Comparison of ENCODE assay signal across 10 cellular contexts in the genomic region with DNA sequence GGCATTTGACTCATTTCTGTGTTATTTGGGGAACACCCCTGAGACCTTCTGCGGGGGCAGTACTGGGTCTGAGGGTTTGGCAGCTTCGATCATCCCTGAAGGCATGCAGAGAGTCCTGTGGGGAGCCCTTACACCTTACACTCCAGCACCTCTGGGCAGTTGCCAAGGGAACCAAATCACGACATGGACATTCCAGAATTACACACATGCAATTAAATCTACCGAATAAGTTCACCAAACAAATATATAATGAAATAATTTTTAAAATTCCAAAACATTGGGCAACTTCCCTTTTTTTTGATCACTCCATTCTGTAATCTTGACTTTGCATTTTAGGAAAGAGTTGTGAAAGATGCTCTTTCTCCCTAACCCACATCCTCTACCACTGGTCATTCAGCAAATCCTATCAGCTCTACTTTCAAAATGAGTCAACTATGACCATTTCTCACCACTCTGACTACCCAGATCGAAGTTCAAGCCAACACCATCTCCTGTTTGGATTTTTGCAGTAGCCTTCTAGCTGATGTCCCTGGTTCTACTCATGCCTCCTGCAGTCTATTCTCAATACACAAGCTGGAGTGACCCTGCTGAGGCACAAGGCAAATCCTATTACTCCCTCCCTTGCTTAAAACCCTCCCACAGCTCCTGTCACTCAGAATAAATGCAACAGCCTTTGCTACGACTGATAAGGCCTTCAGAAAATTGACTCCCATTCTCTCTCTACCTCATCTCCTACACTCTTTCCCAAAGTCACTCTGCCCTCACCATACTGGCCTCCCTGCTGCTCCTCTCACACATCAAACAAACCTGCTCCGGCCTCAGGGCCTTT.
DNase-seq lines count a peak whose midpoint lies in the region; ATAC-seq and TF ChIP-seq lines count a peak whose summit lies in the region.
"Had no signal": no experiment of that assay in that cellular context is flagged by ENCODE, and none has a peak within 500 bp of the region (broad histone marks: within the 10 kb centered on the region; RNA-seq: fewer than 3 reads in every experiment).

No MANE protein-coding gene starts in this region.

- H2AFZ ChIP-seq in GM23338 = peak overlapping the region; percentile 57; the same call in 1 of the 2 replicates
- no peak overlapping the region for H2AFZ ChIP-seq in fibroblast of lung (ENCODE audit: low read length)

- H3K79me2 ChIP-seq in GM23338 (replicated peaks; ENCODE audit: insufficient read depth) = no peaks in the 10 kb centered on the region
- H3K79me2 ChIP-seq in fibroblast of lung (ENCODE audit: control insufficient read depth, insufficient read depth, low read length) = no peaks in the 10 kb centered on the region

- intact Hi-C loops in activated CD4-positive, alpha-beta T cell treated with anti-CD3 and anti-CD28 coated beads, Interleukin-2, amount 10 ng/mL, durations not matched to agents 24 days and 14 days (cut with micrococcal nuclease) = no loop called here

- H3K9me2 ChIP-seq in GM23338 (ENCODE audit: insufficient read depth) = no peaks in the 10 kb centered on the region

- no peak overlapping the region for H3K4me3 Mint-ChIP-seq in GM23338
- H3K4me3 Mint-ChIP-seq in activated CD4-positive, alpha-beta T cell treated with anti-CD3 and anti-CD28 coated beads, Interleukin-2, amount 10 ng/mL, durations not matched to agents 24 days and 14 days = no peak overlapping the region

- peak; percentile 72 for ATAC-seq in GM23338
- ATAC-seq in SK-N-SH treated with all-trans-retinoic acid at 6 μM for 48 hours = no peak

- no peaks in the 10 kb centered on the region for H3K27me3 Mint-ChIP-seq in GM23338 (ENCODE audit: insufficient read depth, low read depth, poor library complexity)
- no peaks in the 10 kb centered on the region for H3K27me3 Mint-ChIP-seq in activated CD4-positive, alpha-beta T cell treated with anti-CD3 and anti-CD28 coated beads, Interleukin-2, amount 10 ng/mL, durations not matched to agents 24 days and 14 days

- H3K27ac ChIP-seq in GM23338 (ENCODE audit: low read depth) = no peak overlapping the region
- H3K27ac ChIP-seq in fibroblast of lung (ENCODE audit: insufficient read depth, low read length) = peak overlapping the region; percentile 17
- H3K27ac ChIP-seq: cardiac muscle cell, left ventricle myocardium inferior had no signal

- no peak overlapping the region for H3K4me2 ChIP-seq in GM23338
- peak overlapping the region; percentile 10 for H3K4me2 ChIP-seq in fibroblast of lung (ENCODE audit: extremely low read depth, insufficient read depth, low read length)

- no peaks in the 10 kb centered on the region for H3K27me3 ChIP-seq in GM23338 (ENCODE audit: insufficient read depth)
- no peaks in the 10 kb centered on the region for H3K27me3 ChIP-seq in fibroblast of lung (ENCODE audit: control insufficient read depth, insufficient read depth, low read length)
- H3K27me3 ChIP-seq: cardiac muscle cell had no signal

- DNase-seq in AG20443 (ENCODE audit: low spot score) (peak; percentile 63), GM23338 (ENCODE audit: low spot score) (no peak), MV-4-11 (lab: John Stamatoyannopoulos, UW) (peak; percentile 94), fibroblast of lung (ENCODE audit: low read depth in 2 of 2) (peak; percentile 9 to 23), NCI-H1417 treated with DMSO at 0.1 percent for 48 hours (lab: John Stamatoyannopoulos, UW) (no peak)
- DNase-seq in activated CD4-positive, alpha-beta T cell treated with anti-CD3 and anti-CD28 coated beads, Interleukin-2, amount 10 ng/mL, durations not matched to agents 24 days and 14 days = no peak
- no peak for DNase-seq in activated CD4-positive, alpha-beta T cell treated with anti-CD3 and anti-CD28 coated beads, Interleukin-2, amount 50 U/mL, for 48 hours
- DNase-seq: left ventricle myocardium inferior had no signal

- H3K9ac ChIP-seq in fibroblast of lung (ENCODE audit: insufficient read depth, low read length) = no peak overlapping the region

- no peak overlapping the region for H3K4me3 ChIP-seq in GM23338
- no peak overlapping the region for H3K4me3 ChIP-seq in fibroblast of lung (replicated peaks in 1 of 4; ENCODE audit: control extremely low read depth in 1 of 4, insufficient read depth in 1 of 4, low read depth in 3 of 4, low read length in 4 of 4)
- H3K4me3 ChIP-seq: cardiac muscle cell, left ventricle myocardium inferior had no signal

- H3F3A ChIP-seq in GM23338 (replicated peaks; ENCODE audit: low read depth) = no peaks in the 10 kb centered on the region

- H4K20me1 ChIP-seq in GM23338 (replicated peaks; ENCODE audit: insufficient read depth) (no peaks in the 10 kb centered on the region), fibroblast of lung (ENCODE audit: control insufficient read depth, extremely low read depth, insufficient read depth, low read length) (no peaks in the 10 kb centered on the region)

- no peaks in the 10 kb centered on the region for H3K4me1 Mint-ChIP-seq in GM23338
- no peaks in the 10 kb centered on the region for H3K4me1 Mint-ChIP-seq in activated CD4-positive, alpha-beta T cell treated with anti-CD3 and anti-CD28 coated beads, Interleukin-2, amount 10 ng/mL, durations not matched to agents 24 days and 14 days

- H3K36me3 Mint-ChIP-seq in GM23338 (ENCODE audit: low read depth) = no peaks in the 10 kb centered on the region
- no peaks in the 10 kb centered on the region for H3K36me3 Mint-ChIP-seq in activated CD4-positive, alpha-beta T cell treated with anti-CD3 and anti-CD28 coated beads, Interleukin-2, amount 10 ng/mL, durations not matched to agents 24 days and 14 days (ENCODE audit: low read depth)

- no peak for TF ChIP-seq CTCF in GM23338 (conservative IDR thresholded peaks at IDR 0.05; ENCODE audit: low read depth in 2 of 2)
- no peak for TF ChIP-seq CTCF in fibroblast of lung (conservative IDR thresholded peaks at IDR 0.05 in 1 of 2, IDR thresholded peaks at IDR 0.05 in 1 of 2; ENCODE audit: low read depth in 1 of 2, low read length in 2 of 2)

- no peaks in the 10 kb centered on the region; the same call in 2 of the 3 replicates for H3K9me3 Mint-ChIP-seq in GM23338
- no peaks in the 10 kb centered on the region for H3K9me3 Mint-ChIP-seq in activated CD4-positive, alpha-beta T cell treated with anti-CD3 and anti-CD28 coated beads, Interleukin-2, amount 10 ng/mL, durations not matched to agents 24 days and 14 days

- H3K4me1 ChIP-seq in GM23338 (ENCODE audit: insufficient read depth) (no peaks in the 10 kb centered on the region), fibroblast of lung (ENCODE audit: control insufficient read depth, extremely low read depth, insufficient read depth, low read length) (peaks cover 4% of the 10 kb centered on the region)
- H3K4me1 ChIP-seq: left ventricle myocardium inferior had no signal

- no peak overlapping the region for H3K27ac Mint-ChIP-seq in GM23338
- no peak overlapping the region for H3K27ac Mint-ChIP-seq in activated CD4-positive, alpha-beta T cell treated with anti-CD3 and anti-CD28 coated beads, Interleukin-2, amount 10 ng/mL, durations not matched to agents 24 days and 14 days

- H3K36me3 ChIP-seq in GM23338 (ENCODE audit: insufficient read depth) (no peaks in the 10 kb centered on the region), fibroblast of lung (ENCODE audit: control insufficient read depth, insufficient read depth, low read length) (no peaks in the 10 kb centered on the region)
- H3K36me3 ChIP-seq: cardiac muscle cell, left ventricle myocardium inferior had no signal

- H3K9me3 ChIP-seq in fibroblast of lung (ENCODE audit: control insufficient read depth, insufficient read depth, low read depth, low read length) = no peaks in the 10 kb centered on the region
- H3K9me3 ChIP-seq: left ventricle myocardium inferior had no signal

TF ChIP-seq in GM23338, 12 proteins besides CTCF, POLR2A, EP300 and RAD21 (continues in another document):
- TF ChIP-seq JUNB (IDR thresholded peaks at IDR 0.05; ENCODE audit: unreplicated experiment) (no peak), POLR2AphosphoS5 (IDR thresholded peaks at IDR 0.05; ENCODE audit: low read depth) (no peak), CREB1 (CRISPR knock-in tag; IDR thresholded peaks at IDR 0.05; ENCODE audit: low read depth) (no peak), ZNF331 (CRISPR knock-in tag; IDR thresholded peaks at IDR 0.05; ENCODE audit: low read depth) (no peak), STAT1 (IDR thresholded peaks at IDR 0.05; ENCODE audit: unreplicated experiment) (no peak), ZNF114 (CRISPR knock-in tag; IDR thresholded peaks at IDR 0.05) (no peak)
- TF ChIP-seq, protein P1, sequence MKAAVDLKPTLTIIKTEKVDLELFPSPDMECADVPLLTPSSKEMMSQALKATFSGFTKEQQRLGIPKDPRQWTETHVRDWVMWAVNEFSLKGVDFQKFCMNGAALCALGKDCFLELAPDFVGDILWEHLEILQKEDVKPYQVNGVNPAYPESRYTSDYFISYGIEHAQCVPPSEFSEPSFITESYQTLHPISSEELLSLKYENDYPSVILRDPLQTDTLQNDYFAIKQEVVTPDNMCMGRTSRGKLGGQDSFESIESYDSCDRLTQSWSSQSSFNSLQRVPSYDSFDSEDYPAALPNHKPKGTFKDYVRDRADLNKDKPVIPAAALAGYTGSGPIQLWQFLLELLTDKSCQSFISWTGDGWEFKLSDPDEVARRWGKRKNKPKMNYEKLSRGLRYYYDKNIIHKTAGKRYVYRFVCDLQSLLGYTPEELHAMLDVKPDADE (IDR thresholded peaks at IDR 0.05) = no peak

TF ChIP-seq in SK-N-SH treated with all-trans-retinoic acid at 6 μM for 48 hours, 23 proteins besides CTCF, POLR2A, EP300 and RAD21 (continues in another document):
- TF ChIP-seq PPARA (CRISPR knock-in tag; IDR thresholded peaks at IDR 0.05; ENCODE audit: borderline replicate concordance) (no peak), ZC3H10 (CRISPR knock-in tag; IDR thresholded peaks at IDR 0.05) (no peak), ZFP30 (CRISPR knock-in tag; IDR thresholded peaks at IDR 0.05) (no peak)
- TF ChIP-seq, protein P2, sequence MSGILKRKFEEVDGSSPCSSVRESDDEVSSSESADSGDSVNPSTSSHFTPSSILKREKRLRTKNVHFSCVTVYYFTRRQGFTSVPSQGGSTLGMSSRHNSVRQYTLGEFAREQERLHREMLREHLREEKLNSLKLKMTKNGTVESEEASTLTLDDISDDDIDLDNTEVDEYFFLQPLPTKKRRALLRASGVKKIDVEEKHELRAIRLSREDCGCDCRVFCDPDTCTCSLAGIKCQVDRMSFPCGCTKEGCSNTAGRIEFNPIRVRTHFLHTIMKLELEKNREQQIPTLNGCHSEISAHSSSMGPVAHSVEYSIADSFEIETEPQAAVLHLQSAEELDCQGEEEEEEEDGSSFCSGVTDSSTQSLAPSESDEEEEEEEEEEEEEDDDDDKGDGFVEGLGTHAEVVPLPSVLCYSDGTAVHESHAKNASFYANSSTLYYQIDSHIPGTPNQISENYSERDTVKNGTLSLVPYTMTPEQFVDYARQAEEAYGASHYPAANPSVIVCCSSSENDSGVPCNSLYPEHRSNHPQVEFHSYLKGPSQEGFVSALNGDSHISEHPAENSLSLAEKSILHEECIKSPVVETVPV (CRISPR knock-in tag; IDR thresholded peaks at IDR 0.05) = no peak

Comparison
In these comparisons a context has a peak if more than half of its experiments do, and no peak if none do; other contexts are left out.
1. DNase-seq: peak in AG20443 (single experiment), MV-4-11 (single experiment) and fibroblast of lung (2 of 2); none in GM23338 (single experiment), NCI-H1417 treated with DMSO at 0.1 percent for 48 hours (single experiment), activated CD4-positive, alpha-beta T cell treated with anti-CD3 and anti-CD28 coated beads, Interleukin-2, amount 10 ng/mL, durations not matched to agents 24 days and 14 days (single experiment) and activated CD4-positive, alpha-beta T cell treated with anti-CD3 and anti-CD28 coated beads, Interleukin-2, amount 50 U/mL, for 48 hours (0 of 2).